22 cellular contexts compared by ENCODE assay signal in genomic region chrX:133590703-133591505, GRCh38.
"Had no signal": no experiment of that assay in that cellular context is flagged by ENCODE, and none has a peak within 500 bp of the region (broad histone marks: within the 10 kb centered on the region; RNA-seq: fewer than 3 reads in every experiment).

No MANE protein-coding gene starts in this region.

- H3K27ac Mint-ChIP-seq: activated CD8-positive, alpha-beta T cell treated with anti-CD3 and anti-CD28 coated beads for 36 hours; activated naive CD4-positive, alpha-beta T cell treated with anti-CD3 and anti-CD28 coated beads, Interleukin-2, amount 50 U/mL, for 24 hours; memory B cell; naive thymus-derived CD4-positive, alpha-beta T cell; WTC11 had no signal

- H3K79me2 ChIP-seq: hepatocyte, parathyroid adenoma had no signal

- H2AFZ ChIP-seq: hepatocyte, parathyroid adenoma had no signal

- H3K9me3 Mint-ChIP-seq: activated CD8-positive, alpha-beta T cell treated with anti-CD3 and anti-CD28 coated beads for 36 hours; activated naive CD4-positive, alpha-beta T cell treated with anti-CD3 and anti-CD28 coated beads, Interleukin-2, amount 50 U/mL, for 24 hours; memory B cell had no signal

- H3K9ac ChIP-seq: parathyroid adenoma had no signal

- H3K9me3 ChIP-seq: adrenal gland, body of pancreas, mucosa of descending colon, right atrium auricular region, tibial artery had no signal

- H3K4me1 ChIP-seq: adrenal gland, body of pancreas, parathyroid adenoma, right atrium auricular region, tibial artery had no signal

- H3K27me3 Mint-ChIP-seq: activated CD8-positive, alpha-beta T cell treated with anti-CD3 and anti-CD28 coated beads for 36 hours; activated naive CD4-positive, alpha-beta T cell treated with anti-CD3 and anti-CD28 coated beads, Interleukin-2, amount 50 U/mL, for 24 hours; memory B cell; naive thymus-derived CD4-positive, alpha-beta T cell had no signal

- H3K4me3 Mint-ChIP-seq: activated CD8-positive, alpha-beta T cell treated with anti-CD3 and anti-CD28 coated beads for 36 hours; activated naive CD4-positive, alpha-beta T cell treated with anti-CD3 and anti-CD28 coated beads, Interleukin-2, amount 50 U/mL, for 24 hours; memory B cell; naive thymus-derived CD4-positive, alpha-beta T cell; WTC11 had no signal

- H3K4me1 Mint-ChIP-seq: activated naive CD4-positive, alpha-beta T cell treated with anti-CD3 and anti-CD28 coated beads, Interleukin-2, amount 50 U/mL, for 24 hours; memory B cell; naive thymus-derived CD4-positive, alpha-beta T cell had no signal

- DNase-seq: activated CD4-positive, alpha-beta T cell treated with anti-CD3 and anti-CD28 coated beads for 4 hours; activated CD8-positive, alpha-beta memory T cell treated with anti-CD3 and anti-CD28 coated beads, Interleukin-2, amount 50 U/mL, for 4 hours; activated CD8-positive, alpha-beta T cell treated with anti-CD3 and anti-CD28 coated beads for 36 hours; activated effector memory CD4-positive, alpha-beta T cell treated with anti-CD3 and anti-CD28 coated beads, Interleukin-2, amount 50 U/mL, for 16 hours; activated T-cell treated with anti-CD3 and anti-CD28 coated beads, Interleukin-2, amount 50 U/mL, for 48 hours; adrenal gland; dermis blood vessel endothelial cell; islet precursor cell; mucosa of descending colon; naive thymus-derived CD4-positive, alpha-beta T cell; small intestine; stimulated activated CD4-positive, alpha-beta T cell treated with anti-CD3 and anti-CD28 coated beads, Interleukin-4, amount 100 ng/mL, for 24 hours; stimulated activated naive CD4-positive, alpha-beta T cell; T-helper 2 cell; tibial artery had no signal

- H3K36me3 ChIP-seq: adrenal gland, right atrium auricular region, tibial artery had no signal

- H3K36me3 Mint-ChIP-seq: activated naive CD4-positive, alpha-beta T cell treated with anti-CD3 and anti-CD28 coated beads, Interleukin-2, amount 50 U/mL, for 24 hours; memory B cell had no signal

- H3K4me2 ChIP-seq: hepatocyte had no signal

- H3K27ac ChIP-seq: adrenal gland, body of pancreas, hepatocyte, parathyroid adenoma, right atrium auricular region, tibial artery had no signal

- H3K27me3 ChIP-seq: body of pancreas, hepatocyte, right atrium auricular region, tibial artery had no signal

- H3K4me3 ChIP-seq: adrenal gland, body of pancreas, hepatocyte, mucosa of descending colon, right atrium auricular region, tibial artery had no signal
